Comparison of ENCODE assay signal across 8 cellular contexts in the genomic region with DNA sequence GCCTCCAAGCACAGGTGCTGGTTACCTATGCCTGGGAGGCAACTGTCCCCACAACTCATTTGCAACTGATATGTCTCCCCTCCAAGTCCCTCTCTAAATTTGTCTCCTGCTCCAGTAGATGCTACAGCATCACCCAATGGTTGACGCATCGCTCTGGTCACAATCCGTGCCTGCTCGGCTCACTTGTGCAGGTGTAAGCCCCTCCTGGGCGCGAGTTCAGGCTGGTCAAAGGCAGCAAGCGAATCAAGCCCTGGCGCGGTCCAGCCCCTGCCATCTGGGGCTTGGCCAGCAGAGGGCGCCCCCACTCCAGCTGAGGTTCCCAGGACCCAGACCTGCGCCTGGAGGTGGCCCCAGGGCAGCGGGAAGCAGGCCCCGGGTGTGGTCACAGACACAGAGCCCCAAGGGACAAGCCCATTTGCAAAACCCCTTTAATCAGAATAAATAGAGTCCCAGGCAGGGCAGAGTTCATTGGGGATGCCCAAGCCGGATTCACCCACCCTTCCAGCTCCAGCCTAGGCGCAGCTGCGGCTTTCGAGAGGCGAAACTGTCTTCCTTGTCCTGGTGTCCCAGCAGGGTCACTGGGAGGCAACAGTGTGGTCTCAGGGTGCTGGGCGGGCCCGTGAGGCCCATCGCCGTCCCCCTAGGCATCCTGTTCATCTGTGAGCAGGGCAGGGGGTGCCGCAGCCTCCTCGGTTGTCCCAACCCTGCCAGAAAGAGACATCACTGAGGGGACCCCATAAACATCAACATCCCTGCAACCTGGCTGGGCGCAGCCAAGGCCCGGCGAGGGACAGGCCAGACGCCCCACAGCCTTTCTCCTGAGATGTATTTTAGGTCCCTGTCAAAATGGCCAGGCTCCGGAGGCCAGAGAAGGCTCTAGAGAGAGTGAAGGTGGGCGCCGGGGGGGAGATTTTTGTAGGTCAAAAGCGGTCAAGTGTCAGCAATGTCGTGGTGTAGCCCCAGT. TPM values are rescaled to one million over a fixed set of nuclear protein-coding genes. Genes with fewer than 3 reads are reported as not detected.
A peak's percentile ranks its signal among the peaks of the same experiment; 100 is the strongest.
DNase-seq lines count a peak whose midpoint lies in the region; ATAC-seq, FAIRE-seq and TF ChIP-seq lines count a peak whose summit lies in the region.

No MANE protein-coding gene starts in this region.

- intact Hi-C loops in uterus (cut with DNase I; ENCODE audit: low total_unique reads): loop anchor here (5.0 kb wide), 1 partner anchor 65 kb away; no protein-coding TSS in a partner anchor

- no peak overlapping the region for H3K27ac ChIP-seq in uterus

- no peaks in the 10 kb centered on the region for H3K9me3 ChIP-seq in uterus

- no peak overlapping the region for H3K4me3 ChIP-seq in uterus

- peak in 1 of 2 donors; percentile 18 for TF ChIP-seq POLR2A in uterus (IDR thresholded peaks at IDR 0.05)

- FAIRE-seq in RCC 7860 (lab: Jason Lieb, UNC): no peak

- TF ChIP-seq CTCF in omental fat pad (IDR thresholded peaks at IDR 0.05) (peak in 2 of 3 donors; percentile 59 to 78), uterus (IDR thresholded peaks at IDR 0.05) (peak; percentile 97 to 99 (median 98))

- peak; percentile 69 for DNase-seq in ELR (ENCODE audit: low read depth)
- peak; percentile 89 for DNase-seq in HK-2 (ENCODE audit: unreplicated experiment)
- peak; percentile 34 for DNase-seq in RCC 7860 (ENCODE audit: low spot score)
- DNase-seq in activated T-helper 9 cell treated with anti-CD3 and anti-CD28 coated beads, Interleukin-2, amount 50 U/mL, for 16 hours (ENCODE audit: low read depth): peak; percentile 72
- DNase-seq in fibroblast of the conjunctiva (ENCODE audit: low read depth): peak; percentile 20
- peak; percentile 79 for DNase-seq in omental fat pad (ENCODE audit: low spot score)
- peak; percentile 58 to 76 for DNase-seq in uterus

- no peaks in the 10 kb centered on the region for H3K27me3 ChIP-seq in uterus

- ATAC-seq in omental fat pad (ENCODE audit: low FRiP score) (peak; percentile 51), GM18867 (IDR thresholded peaks at IDR 0.05; ENCODE audit: unreplicated experiment) (no peak)

- no peaks in the 10 kb centered on the region for H3K36me3 ChIP-seq in uterus

- H3K4me1 ChIP-seq in uterus: no peaks in the 10 kb centered on the region

RNA-seq across cellular contexts. Expression of a gene that starts 15.8 kb away (rescaled TPM):
- total RNA-seq in omental fat pad (10 to 100 TPM; 21.8 to 72.8 (median 51.3) TPM), uterus (10 to 100 TPM in 3 of 4 donors, 1 to 10 TPM in 1; 8.2 to 56.1 (median 16.1) TPM)

RNA-seq across cellular contexts. Expression of a gene that starts 17.8 kb away (rescaled TPM):
- total RNA-seq in omental fat pad (10 to 100 TPM in 1 of 4 donors, 1 to 10 TPM in 3; 3.2 to 12.5 (median 6.5) TPM), uterus (10 to 100 TPM in 1 of 4 donors, 1 to 10 TPM in 2, under 1 TPM in 1; 0.51 to 20.1 (median 3.1) TPM)

RNA-seq across cellular contexts. Expression of a gene that starts 33.4 kb away (rescaled TPM):
- total RNA-seq in omental fat pad (not detected), uterus (under 1 TPM in 1 of 4 donors, not detected in 3; 0.62 TPM)

RNA-seq across cellular contexts. Expression of a gene that starts 55.6 kb away (rescaled TPM):
- 10 to 100 TPM; 24.3 to 80.6 (median 52.4) TPM for total RNA-seq in omental fat pad
- 10 to 100 TPM; 16.7 to 83.2 (median 49.1) TPM for total RNA-seq in uterus

Comparison
In these comparisons a context has a peak if more than half of its experiments do, and no peak if none do; other contexts are left out.
1. DNase-seq: peak in every context shown above with its lines; median percentile 89 in HK-2; 79 in omental fat pad; 72 in activated T-helper 9 cell treated with anti-CD3 and anti-CD28 coated beads, Interleukin-2, amount 50 U/mL, for 16 hours; 69 in ELR; 67 in uterus; 34 in RCC 7860; 20 in fibroblast of the conjunctiva.